Comparison of ENCODE assay signal across 8 cellular contexts in the genomic region with DNA sequence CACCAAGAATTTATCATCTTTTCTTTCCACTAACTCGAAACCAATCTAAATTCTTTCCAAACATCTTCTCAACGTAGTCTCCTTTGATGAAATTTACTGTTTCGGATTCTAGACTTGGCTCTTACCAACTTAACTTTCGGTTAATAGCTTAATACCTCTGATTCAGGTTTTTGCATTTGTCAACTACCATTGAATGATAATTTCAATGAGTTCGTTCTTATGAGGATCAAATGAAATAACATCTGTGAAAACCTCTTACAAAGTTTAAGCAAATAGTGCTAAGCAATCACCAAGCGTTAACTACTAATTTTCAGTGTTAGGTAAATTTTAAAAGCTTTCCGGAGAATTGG. TPM values are rescaled to one million over a fixed set of nuclear protein-coding genes. Genes with fewer than 3 reads are reported as not detected.
DNase-seq lines count a peak whose midpoint lies in the region; ATAC-seq and TF ChIP-seq lines count a peak whose summit lies in the region.

No MANE protein-coding gene starts in this region.

- H3K9me3 ChIP-seq in GM23248 (ENCODE audit: low read depth) = no peaks in the 10 kb centered on the region
- no peaks in the 10 kb centered on the region for H3K9me3 ChIP-seq in skeletal muscle satellite cell (replicated peaks; ENCODE audit: low read length)

- H3K36me3 ChIP-seq in GM23248 (ENCODE audit: low read depth) = no peaks in the 10 kb centered on the region
- no peaks in the 10 kb centered on the region for H3K36me3 ChIP-seq in skeletal muscle satellite cell (ENCODE audit: insufficient read depth, low read length)

- H3K4me1 ChIP-seq in GM23248 (ENCODE audit: insufficient read depth) = peaks cover 24% of the 10 kb centered on the region
- H3K4me1 ChIP-seq in skeletal muscle satellite cell (ENCODE audit: control insufficient read depth, insufficient read depth, low read length) = peaks cover 18% of the 10 kb centered on the region

- peaks cover 26% of the 10 kb centered on the region for H3F3A ChIP-seq in GM23248 (ENCODE audit: insufficient read depth)

- H3K4me3 ChIP-seq in GM23248 = peak overlapping the region; percentile 91
- peak overlapping the region; percentile 64 to 82 for H3K4me3 ChIP-seq in foreskin fibroblast (ENCODE audit: low read depth in 1 of 2, low read length in 2 of 2)
- H3K4me3 ChIP-seq in skeletal muscle satellite cell (ENCODE audit: low read length) = peak overlapping the region; percentile 91

- ATAC-seq in HG03135 (IDR thresholded peaks at IDR 0.05; ENCODE audit: unreplicated experiment) (no peak), HG02642 (IDR thresholded peaks at IDR 0.05; ENCODE audit: poor library complexity, unreplicated experiment) (no peak), HG02973 (IDR thresholded peaks at IDR 0.05; ENCODE audit: unreplicated experiment) (no peak)

- WGBS in GM23248 (ENCODE audit: low coverage in 1 of 2, low lambda C conversion rate in 2 of 2, missing lambda C conversion rate in 2 of 2), 2 experiments = 23 to 25% methylated on average over 7 of the region's 7 CpGs

- H2AFZ ChIP-seq in GM23248 = peak overlapping the region; percentile 91

- peak overlapping the region; percentile 90 for H3K27ac ChIP-seq in GM23248

- H3K9ac ChIP-seq in GM23248 = peak overlapping the region; percentile 93
- peak overlapping the region; percentile 98 for H3K9ac ChIP-seq in skeletal muscle satellite cell (ENCODE audit: low read depth, low read length)

- DNase-seq in GM23248 (no peak), SK-N-DZ (ENCODE audit: low spot score) (peak; percentile 6), foreskin fibroblast (no peak), HPDE6-E6E7 (ENCODE audit: extremely low spot score) (no peak)

- no peaks in the 10 kb centered on the region for H3K9me2 ChIP-seq in GM23248 (ENCODE audit: insufficient read depth)

- in situ Hi-C loops in GM23248 (cut with MboI) = no loop called here

- H3K79me2 ChIP-seq in GM23248 (ENCODE audit: insufficient read depth) = peaks cover 38% of the 10 kb centered on the region

- H3K27me3 ChIP-seq in GM23248 (replicated peaks; ENCODE audit: insufficient read depth) (no peaks in the 10 kb centered on the region), skeletal muscle satellite cell (ENCODE audit: control insufficient read depth, insufficient read depth, low read length) (no peaks in the 10 kb centered on the region)

- TF ChIP-seq CTCF in foreskin fibroblast (IDR thresholded peaks at IDR 0.05; ENCODE audit: low read depth, low read length) = no peak

- H3K4me2 ChIP-seq in GM23248 (ENCODE audit: unreplicated experiment) (peak overlapping the region; percentile 80), skeletal muscle satellite cell (ENCODE audit: low read length) (peak overlapping the region; percentile 76)

- H4K20me1 ChIP-seq in GM23248 (ENCODE audit: insufficient read depth) = peaks cover 8% of the 10 kb centered on the region

RNA-seq across cellular contexts. Expression of a gene that starts 0.6 kb away (rescaled TPM):
- total RNA-seq in GM23248 (2014; rRNA removed; shearing (Covaris generic)) = 145 and 165 TPM in 2 replicates
- 201 and 219 TPM in 2 replicates for polyA plus RNA-seq in GM23248 (2016; fragmentation: Nextera tagmentation; extraction: Ambion mirVana)
- 28.0 and 32.1 TPM in 2 replicates for polyA plus RNA-seq in SK-N-DZ (2014; cell fraction: cytosol; rRNA removed)
- 44.1 and 52.2 TPM in 2 replicates for polyA plus RNA-seq in SK-N-DZ (2014; cell fraction: nucleus; rRNA removed)
- 91.3 and 96.3 TPM in 2 replicates for total RNA-seq in skeletal muscle satellite cell (2012; rRNA removed)

RNA-seq across cellular contexts. Expression of a gene that starts 14.3 kb away (rescaled TPM):
- not detected in 2 replicates for total RNA-seq in GM23248 (2014; rRNA removed; shearing (Covaris generic))
- 0.56 and 0.67 TPM in 2 replicates for polyA plus RNA-seq in GM23248 (2016; fragmentation: Nextera tagmentation; extraction: Ambion mirVana)
- not detected in 2 replicates for polyA plus RNA-seq in SK-N-DZ (2014; cell fraction: cytosol; rRNA removed)
- polyA plus RNA-seq in SK-N-DZ (2014; cell fraction: nucleus; rRNA removed) = 8.6 and 9.3 TPM in 2 replicates
- not detected in 2 replicates for total RNA-seq in skeletal muscle satellite cell (2012; rRNA removed)

RNA-seq across cellular contexts. Expression of a gene that starts 18.4 kb away (rescaled TPM):
- 75.1 and 81.5 TPM in 2 replicates for total RNA-seq in GM23248 (2014; rRNA removed; shearing (Covaris generic))
- polyA plus RNA-seq in GM23248 (2016; fragmentation: Nextera tagmentation; extraction: Ambion mirVana) = 72.4 and 72.7 TPM in 2 replicates
- 124 and 127 TPM in 2 replicates for polyA plus RNA-seq in SK-N-DZ (2014; cell fraction: cytosol; rRNA removed)
- 55.6 and 71.4 TPM in 2 replicates for polyA plus RNA-seq in SK-N-DZ (2014; cell fraction: nucleus; rRNA removed)
- total RNA-seq in skeletal muscle satellite cell (2012; rRNA removed) = 73.2 and 84.2 TPM in 2 replicates

RNA-seq across cellular contexts. Expression of a gene that starts 47.3 kb away (rescaled TPM):
- total RNA-seq in GM23248 (2014; rRNA removed; shearing (Covaris generic)) = 6.7 and 9.5 TPM in 2 replicates
- polyA plus RNA-seq in GM23248 (2016; fragmentation: Nextera tagmentation; extraction: Ambion mirVana) = 6.0 and 6.6 TPM in 2 replicates
- polyA plus RNA-seq in SK-N-DZ (2014; cell fraction: cytosol; rRNA removed) = 2.5 and 10.9 TPM in 2 replicates
- polyA plus RNA-seq in SK-N-DZ (2014; cell fraction: nucleus; rRNA removed) = 11.3 and 12.7 TPM in 2 replicates
- 5.7 and 6.1 TPM in 2 replicates for total RNA-seq in skeletal muscle satellite cell (2012; rRNA removed)

RNA-seq across cellular contexts. Expression of a gene that starts 57.4 kb away (rescaled TPM):
- 163 and 193 TPM in 2 replicates for total RNA-seq in GM23248 (2014; rRNA removed; shearing (Covaris generic))
- 173 and 183 TPM in 2 replicates for polyA plus RNA-seq in GM23248 (2016; fragmentation: Nextera tagmentation; extraction: Ambion mirVana)
- 52.2 and 64.9 TPM in 2 replicates for polyA plus RNA-seq in SK-N-DZ (2014; cell fraction: cytosol; rRNA removed)
- 44.1 and 49.8 TPM in 2 replicates for polyA plus RNA-seq in SK-N-DZ (2014; cell fraction: nucleus; rRNA removed)
- total RNA-seq in skeletal muscle satellite cell (2012; rRNA removed) = 109 and 121 TPM in 2 replicates
